23 cellular contexts compared by ENCODE assay signal in the genomic region with DNA sequence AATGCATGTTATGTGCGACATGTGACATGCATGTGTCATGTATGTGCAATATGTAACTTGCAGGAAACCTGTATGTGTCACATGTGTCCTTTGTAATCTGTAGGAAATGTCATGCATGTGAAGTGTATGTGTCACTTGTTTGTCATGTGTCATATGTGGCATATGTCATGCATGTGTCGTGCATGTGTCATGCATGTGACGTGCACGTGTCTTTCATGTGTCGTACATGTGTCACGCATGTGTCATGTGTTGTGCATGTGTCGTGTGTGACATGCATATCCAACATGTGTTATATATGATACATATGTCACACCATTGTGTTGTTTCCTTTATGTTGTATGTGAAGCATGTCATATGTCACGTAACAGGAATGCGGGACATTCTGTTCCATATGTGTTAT.
"Had no signal": no experiment of that assay in that cellular context is flagged by ENCODE, and none has a peak within 500 bp of the region (broad histone marks: within the 10 kb centered on the region; RNA-seq: fewer than 3 reads in every experiment).

No MANE protein-coding gene starts in this region.

- H3K27ac ChIP-seq: dorsolateral prefrontal cortex, epithelial cell of prostate, esophagus squamous epithelium, gastroesophageal sphincter, neutrophil, sigmoid colon, skin epidermis, testis, tibial nerve had no signal

- ATAC-seq: gastroesophageal sphincter; left colon; left ventricle myocardium superior; naive thymus-derived CD4-positive, alpha-beta T cell; stimulated activated naive B cell treated with anti-CD40 and anti-IgM and Interleukin-4, amounts not matched to agents 10 μg/mL and 1 μg/mL and 100 μg/mL, for 72 hours; stimulated activated naive CD8-positive, alpha-beta T cell treated with anti-CD3 and anti-CD28 coated beads, Interleukin-15, amount 100 ng/mL, for 72 hours had no signal

- H3K36me3 ChIP-seq: esophagus squamous epithelium, gastroesophageal sphincter, neutrophil, sigmoid colon, tibial nerve had no signal

- H3K9me3 ChIP-seq: esophagus squamous epithelium, gastroesophageal sphincter, neutrophil, sigmoid colon, testis, tibial nerve had no signal

- DNase-seq: cortex of kidney; dorsolateral prefrontal cortex; effector CD8-positive, alpha-beta T cell; esophagus squamous epithelium; foreskin fibroblast; left colon; left ventricle myocardium superior; naive thymus-derived CD4-positive, alpha-beta T cell; nephron progenitor cell; posterior cingulate gyrus; sigmoid colon; stimulated activated CD4-positive, alpha-beta T cell treated with anti-CD3 and anti-CD28 coated beads, Interleukin-2, amount 100 ng/mL, for 24 hours; stimulated activated CD4-positive, alpha-beta T cell treated with anti-CD3 and anti-CD28 coated beads, Interleukin-4, amount 100 ng/mL, for 4 hours; stimulated activated naive B cell treated with anti-CD40 and anti-IgM and Interleukin-4, amounts not matched to agents 10 μg/mL and 1 μg/mL and 100 μg/mL, for 72 hours; stimulated activated naive CD8-positive, alpha-beta T cell treated with anti-CD3 and anti-CD28 coated beads, Interleukin-15, amount 100 ng/mL, for 72 hours; testis had no signal

- H3K4me1 ChIP-seq: gastroesophageal sphincter, testis, tibial nerve had no signal

- H3K4me3 ChIP-seq: dorsolateral prefrontal cortex, esophagus squamous epithelium, gastroesophageal sphincter, lung, sigmoid colon, skin epidermis, testis, tibial nerve had no signal

- FAIRE-seq: endometrium had no signal

- H3K27me3 ChIP-seq: esophagus squamous epithelium, neutrophil, sigmoid colon, testis, tibial nerve had no signal
